In genomic region chr2:239289545-239289944, GRCh38 we compare ENCODE assay signal across 12 cellular contexts.
DNase-seq lines count a peak whose midpoint lies in the region; ATAC-seq and TF ChIP-seq lines count a peak whose summit lies in the region.
"Had no signal": no experiment of that assay in that cellular context is flagged by ENCODE, and none has a peak within 500 bp of the region (broad histone marks: within the 10 kb centered on the region; RNA-seq: fewer than 3 reads in every experiment).

No MANE protein-coding gene starts in this region.

- TF ChIP-seq CTCF in tibial nerve (IDR thresholded peaks at IDR 0.05), result no peak

- TF ChIP-seq POLR2A in tibial nerve (IDR thresholded peaks at IDR 0.05), result no peak

- CTCF ChIA-PET in activated CD4-positive, alpha-beta memory T cell treated with anti-CD3 and anti-CD28 coated beads for 36 hours (lab: Charles Lee), result interaction anchor here (0.6 to 2.0 kb wide), 6 partner anchors 9 to 146 kb away, joined by 3 to 6 read pairs (median 4); no protein-coding TSS in a partner anchor

- H3K9me3 Mint-ChIP-seq in activated CD4-positive, alpha-beta memory T cell treated with anti-CD3 and anti-CD28 coated beads for 36 hours, result no peaks in the 10 kb centered on the region

- no peaks in the 10 kb centered on the region for H3K27me3 ChIP-seq in tibial nerve
- H3K27me3 ChIP-seq: left lung had no signal

- ATAC-seq in left colon, result no peak
- ATAC-seq in GM18870 (IDR thresholded peaks at IDR 0.05; ENCODE audit: unreplicated experiment), result no peak
- ATAC-seq: left lung had no signal

- peaks cover 0 to 98% (median 64%) of the 10 kb centered on the region in 4 donors for H3K4me1 ChIP-seq in tibial nerve

- no peak overlapping the region for H3K4me3 ChIP-seq in tibial nerve
- H3K4me3 ChIP-seq: left lung had no signal

- POLR2A ChIA-PET in activated CD4-positive, alpha-beta memory T cell treated with anti-CD3 and anti-CD28 coated beads for 36 hours (lab: Charles Lee), result interaction anchor here (0.9 to 1.0 kb wide), 2 partner anchors 9 to 14 kb away, joined by 3 to 5 read pairs; no protein-coding TSS in a partner anchor

- intact Hi-C loops in activated CD4-positive, alpha-beta memory T cell treated with anti-CD3 and anti-CD28 coated beads for 36 hours (cut with micrococcal nuclease), result loop anchor here (1.0 to 10.0 kb wide), 9 partner anchors 9 to 335 kb away; no protein-coding TSS in a partner anchor
- intact Hi-C loops in left colon (cut with DNase I, micrococcal nuclease), result no loop called here

- WGBS in tibial nerve, 2 donors, result 79 to 82% methylated on average over 6 of the region's 6 CpGs

- peak overlapping the region; percentile 44 for H3K4me3 Mint-ChIP-seq in activated CD4-positive, alpha-beta memory T cell treated with anti-CD3 and anti-CD28 coated beads for 36 hours

- H3K36me3 ChIP-seq in tibial nerve, result no peaks in the 10 kb centered on the region
- H3K36me3 ChIP-seq: left lung had no signal

- H3K36me3 Mint-ChIP-seq in activated CD4-positive, alpha-beta memory T cell treated with anti-CD3 and anti-CD28 coated beads for 36 hours, result peaks cover 2% of the 10 kb centered on the region

- H3K9me3 ChIP-seq in tibial nerve, result no peaks in the 10 kb centered on the region
- H3K9me3 ChIP-seq: left lung had no signal

- peak overlapping the region; percentile 82 for H3K27ac Mint-ChIP-seq in activated CD4-positive, alpha-beta memory T cell treated with anti-CD3 and anti-CD28 coated beads for 36 hours

- H3K4me1 Mint-ChIP-seq in activated CD4-positive, alpha-beta memory T cell treated with anti-CD3 and anti-CD28 coated beads for 36 hours (ENCODE audit: low read depth), result peaks cover 81% of the 10 kb centered on the region

- H3K27ac ChIP-seq in tibial nerve (peak overlapping the region in 3 of 4 donors; percentile 39 to 83 (median 73)), caudate nucleus (ENCODE audit: low read depth, low read length) (no peak overlapping the region)
- H3K27ac ChIP-seq: HL-60 had no signal

- no peak for TF ChIP-seq EP300 in tibial nerve (IDR thresholded peaks at IDR 0.05)

- DNase-seq in activated T-cell treated with anti-CD3 and anti-CD28 coated beads, Interleukin-2, amount 50 U/mL, for 1 hour, result peak; percentile 47
- DNase-seq in activated T-cell treated with anti-CD3 and anti-CD28 coated beads for 4 hours, result no peak
- peak; percentile 43 for DNase-seq in activated CD4-positive, alpha-beta memory T cell treated with anti-CD3 and anti-CD28 coated beads for 36 hours
- DNase-seq in left colon, result peak; percentile 7 to 22
- DNase-seq in tibial nerve (ENCODE audit: low spot score in 2 of 2), result peak in 1 of 2 donors; percentile 5
- no peak for DNase-seq in caudate nucleus (lab: John Stamatoyannopoulos, UW)
- DNase-seq in DMS53 treated with DMSO at 0.1 percent for 48 hours (lab: John Stamatoyannopoulos, UW; ENCODE audit: unreplicated experiment), result no peak
- DNase-seq: effector CD4-positive, alpha-beta T cell; NCI-H82 had no signal

- peaks cover 9% of the 10 kb centered on the region for H3K27me3 Mint-ChIP-seq in activated CD4-positive, alpha-beta memory T cell treated with anti-CD3 and anti-CD28 coated beads for 36 hours

Comparison
In these comparisons a context has a peak if more than half of its experiments do, and no peak if none do; other contexts are left out.
1. DNase-seq: peak in activated T-cell treated with anti-CD3 and anti-CD28 coated beads, Interleukin-2, amount 50 U/mL, for 1 hour (single experiment), activated CD4-positive, alpha-beta memory T cell treated with anti-CD3 and anti-CD28 coated beads for 36 hours (single experiment) and left colon (2 of 2); none in activated T-cell treated with anti-CD3 and anti-CD28 coated beads for 4 hours (single experiment), caudate nucleus (0 of 61) and DMS53 treated with DMSO at 0.1 percent for 48 hours (single experiment).